ENCODE assay signal across 14 cellular contexts in the genomic region with DNA sequence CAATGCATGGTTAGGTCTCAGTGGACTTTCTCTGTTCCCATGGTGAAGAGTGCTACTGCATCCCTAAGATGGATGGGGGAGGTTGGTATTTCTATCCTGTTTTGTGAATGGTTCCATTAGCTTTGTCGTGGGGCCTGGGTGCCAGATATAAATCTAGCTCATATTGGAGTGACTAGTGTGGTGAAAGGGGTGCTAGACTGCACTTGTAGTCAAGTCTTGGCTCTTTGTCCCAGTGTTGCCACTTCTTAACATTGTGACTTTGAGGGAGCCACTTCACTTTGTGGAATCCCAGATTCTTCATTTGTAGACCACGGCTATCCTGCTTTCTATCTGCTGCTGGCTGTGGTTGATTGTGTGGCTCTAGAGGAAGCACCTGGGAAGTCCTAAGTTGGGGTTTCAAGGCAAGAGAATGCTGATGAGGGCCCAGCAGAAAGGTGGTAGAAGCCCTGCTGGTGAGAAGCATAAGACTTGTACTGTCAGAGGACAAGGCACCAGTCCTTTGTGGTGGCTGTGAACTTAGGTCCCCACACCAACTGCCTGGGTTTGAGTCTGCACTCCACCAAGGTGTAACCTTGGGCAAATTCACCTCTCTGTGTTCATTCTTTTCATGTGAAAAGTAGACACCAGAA. TPM values are rescaled to one million over a fixed set of nuclear protein-coding genes. Genes with fewer than 3 reads are reported as not detected.
DNase-seq lines count a peak whose midpoint lies in the region; ATAC-seq and TF ChIP-seq lines count a peak whose summit lies in the region.
"Had no signal": no experiment of that assay in that cellular context is flagged by ENCODE, and none has a peak within 500 bp of the region (broad histone marks: within the 10 kb centered on the region; RNA-seq: fewer than 3 reads in every experiment).

No MANE protein-coding gene starts in this region.

- H3K9me3 ChIP-seq in CD4-positive, alpha-beta T cell (ENCODE audit: control insufficient read depth, low read length), result no peaks in the 10 kb centered on the region
- no peaks in the 10 kb centered on the region for H3K9me3 ChIP-seq in adrenal gland (replicated peaks in 1 of 3)
- H3K9me3 ChIP-seq: BE2C had no signal

- H3K4me3 ChIP-seq in adrenal gland, result no peak overlapping the region
- H3K4me3 ChIP-seq: PC-9 had no signal

- no peak overlapping the region for H3K4me3 Mint-ChIP-seq in CD4-positive, alpha-beta T cell
- H3K4me3 Mint-ChIP-seq in naive B cell, result no peak overlapping the region
- H3K4me3 Mint-ChIP-seq: activated naive CD4-positive, alpha-beta T cell treated with anti-CD3 and anti-CD28 coated beads, Interleukin-2, amount 50 U/mL, for 24 hours had no signal

- H3K36me3 Mint-ChIP-seq in CD4-positive, alpha-beta T cell (ENCODE audit: low read depth), result peaks cover 69% of the 10 kb centered on the region
- peaks cover 9 to 12% of the 10 kb centered on the region in 2 donors for H3K36me3 Mint-ChIP-seq in naive B cell

- peaks cover 51% of the 10 kb centered on the region for H3K4me1 Mint-ChIP-seq in CD4-positive, alpha-beta T cell (ENCODE audit: low read depth)
- H3K4me1 Mint-ChIP-seq in naive B cell, result peaks cover 33 to 37% (median 36%) of the 10 kb centered on the region in 3 donors

- CTCF ChIA-PET in CD4-positive, alpha-beta T cell (lab: Charles Lee), result interaction anchor here (0.6 kb wide), 1 partner anchor 158 kb away, joined by 4 read pairs; no protein-coding TSS in a partner anchor

- no peaks in the 10 kb centered on the region for H3K36me3 ChIP-seq in adrenal gland (replicated peaks in 1 of 2)

- no peaks in the 10 kb centered on the region for H3K27me3 Mint-ChIP-seq in CD4-positive, alpha-beta T cell
- H3K27me3 Mint-ChIP-seq in naive B cell, result no peaks in the 10 kb centered on the region
- H3K27me3 Mint-ChIP-seq: activated naive CD4-positive, alpha-beta T cell treated with anti-CD3 and anti-CD28 coated beads, Interleukin-2, amount 50 U/mL, for 24 hours had no signal

- H3K27ac ChIP-seq in CD4-positive, alpha-beta T cell (ENCODE audit: low read depth, low read length), result no peak overlapping the region
- peak overlapping the region in 3 of 5 donors; percentile 15 to 45 (median 31) for H3K27ac ChIP-seq in adrenal gland
- H3K27ac ChIP-seq: PC-9, VCaP had no signal

- intact Hi-C loops in CD4-positive, alpha-beta T cell (cut with DNase I, micrococcal nuclease), result no loop called here
- intact Hi-C loops in adrenal gland (cut with DNase I), result no loop called here

- H3K27ac Mint-ChIP-seq in CD4-positive, alpha-beta T cell, result peak overlapping the region; percentile 47
- peak overlapping the region in 4 of 6 donors; percentile 19 to 54 (median 34) for H3K27ac Mint-ChIP-seq in naive B cell

- H3K9me3 Mint-ChIP-seq in CD4-positive, alpha-beta T cell, result no peaks in the 10 kb centered on the region
- no peaks in the 10 kb centered on the region for H3K9me3 Mint-ChIP-seq in naive B cell
- H3K9me3 Mint-ChIP-seq: activated naive CD4-positive, alpha-beta T cell treated with anti-CD3 and anti-CD28 coated beads, Interleukin-2, amount 50 U/mL, for 24 hours had no signal

- no peak for DNase-seq in CD4-positive, alpha-beta T cell
- peak; percentile 34 for DNase-seq in GF-D8 (lab: John Stamatoyannopoulos, UW)
- DNase-seq in adrenal gland, result no peak
- DNase-seq in naive B cell, result no peak
- no peak for DNase-seq in putamen (ENCODE audit: low spot score)
- DNase-seq in GM19238 (ENCODE audit: insufficient read length, low spot score), result no peak
- DNase-seq: BE2C, left ventricle myocardium superior, NCI-H2081, NCI-H526 treated with DMSO at 0.1 percent for 48 hours, PC-9 had no signal

- TF ChIP-seq POLR2A in adrenal gland (IDR thresholded peaks at IDR 0.05), result no peak

- H3K4me1 ChIP-seq in adrenal gland (replicated peaks in 1 of 2), result peaks cover 22 to 34% of the 10 kb centered on the region in 2 donors
- H3K4me1 ChIP-seq: BE2C had no signal

- no peaks in the 10 kb centered on the region for H3K27me3 ChIP-seq in CD4-positive, alpha-beta T cell (ENCODE audit: control insufficient read depth, insufficient read depth, low read length)
- H3K27me3 ChIP-seq in adrenal gland, result no peaks in the 10 kb centered on the region
- H3K27me3 ChIP-seq: BE2C had no signal

- WGBS in adrenal gland, 4 donors, result 86 to 94% (median 91%) methylated on average over 2 of the region's 2 CpGs

- no peak for TF ChIP-seq CTCF in CD4-positive, alpha-beta T cell (IDR thresholded peaks at IDR 0.05)
- TF ChIP-seq CTCF in adrenal gland (IDR thresholded peaks at IDR 0.05), result no peak

- ATAC-seq in CD4-positive, alpha-beta T cell (ENCODE audit: poor library complexity), result no peak
- ATAC-seq in naive B cell (ENCODE audit: low read depth in 2 of 2), result no peak
- ATAC-seq in GM21529 (IDR thresholded peaks at IDR 0.05; ENCODE audit: unreplicated experiment), result no peak

- POLR2A ChIA-PET in CD4-positive, alpha-beta T cell (lab: Charles Lee), result interaction anchor here (1.6 kb wide), 1 partner anchor 44 kb away, joined by 4 read pairs; a partner anchor contains a TSS

RNA-seq across cellular contexts. Expression of a gene that starts 44.1 kb away (rescaled TPM):
- 10 to 100 TPM; 25.2 to 29.4 TPM for total RNA-seq in CD4-positive, alpha-beta T cell
- 100 to 1,000 TPM in 1 of 8 donors, 10 to 100 TPM in 7; 24.6 to 103 (median 53.2) TPM for total RNA-seq in adrenal gland
- polyA plus RNA-seq in adrenal gland (100 to 1,000 TPM in 1 of 3 donors, 10 to 100 TPM in 2; 27.0 to 162 (median 33.9) TPM), naive B cell (ENCODE audit: low read depth in 6 of 6) (10 to 100 TPM; 18.1 to 30.7 (median 21.3) TPM)
